Comparison of ENCODE assay signal across 8 cellular contexts in genomic region chr4:47031011-47031678, GRCh38. TPM values are rescaled to one million over a fixed set of nuclear protein-coding genes. Genes with fewer than 3 reads are reported as not detected.
DNase-seq lines count a peak whose midpoint lies in the region; ATAC-seq and TF ChIP-seq lines count a peak whose summit lies in the region.

TSS of gene GABRB1 (plus strand) at chr4:47031567.

- H3K4me1 Mint-ChIP-seq in activated CD4-positive, alpha-beta T cell treated with anti-CD3 and anti-CD28 coated beads, Interleukin-2, amount 10 ng/mL, durations not matched to agents 7 days and 5 days: peaks cover 20% of the 10 kb centered on the region
- H3K4me1 Mint-ChIP-seq in endothelial cell (ENCODE audit: unreplicated experiment): peaks cover 4% of the 10 kb centered on the region

- peak within 1 kb of the TSS; percentile 49 for H3K27ac ChIP-seq in substantia nigra (ENCODE audit: low read depth, low read length, poor library complexity, severe bottlenecking)

- DNase-seq in stimulated activated CD4-positive, alpha-beta T cell treated with anti-CD3 and anti-CD28 coated beads, Interleukin-2, amount 100 ng/mL, for 24 hours: peak; percentile 22 to 32
- DNase-seq in stimulated activated CD4-positive, alpha-beta T cell treated with anti-CD3 and anti-CD28 coated beads, Interleukin-4, amount 100 ng/mL, for 4 hours: no peak
- DNase-seq in activated CD4-positive, alpha-beta T cell treated with anti-CD3 and anti-CD28 coated beads, Interleukin-2, amount 10 ng/mL, durations not matched to agents 7 days and 5 days: no peak
- DNase-seq in endothelial cell (ENCODE audit: low spot score): peak; percentile 63
- DNase-seq in medulla oblongata (ENCODE audit: extremely low spot score): peak; percentile 74
- peak in 47 of 49 donors; percentile 1 to 78 (median 49) for DNase-seq in substantia nigra (lab: John Stamatoyannopoulos, UW)
- DNase-seq in GM10266 (ENCODE audit: extremely low spot score): no peak

- H3K9me3 Mint-ChIP-seq in activated CD4-positive, alpha-beta T cell treated with anti-CD3 and anti-CD28 coated beads, Interleukin-2, amount 10 ng/mL, durations not matched to agents 7 days and 5 days: no peaks in the 10 kb centered on the region
- H3K9me3 Mint-ChIP-seq in endothelial cell (ENCODE audit: unreplicated experiment): no peaks in the 10 kb centered on the region

- H3K4me3 Mint-ChIP-seq in activated CD4-positive, alpha-beta T cell treated with anti-CD3 and anti-CD28 coated beads, Interleukin-2, amount 10 ng/mL, durations not matched to agents 7 days and 5 days: peak within 1 kb of the TSS; percentile 56
- peak within 1 kb of the TSS; percentile 90 for H3K4me3 Mint-ChIP-seq in endothelial cell (ENCODE audit: unreplicated experiment)

- peaks cover 43% of the 10 kb centered on the region for H3K27me3 Mint-ChIP-seq in activated CD4-positive, alpha-beta T cell treated with anti-CD3 and anti-CD28 coated beads, Interleukin-2, amount 10 ng/mL, durations not matched to agents 7 days and 5 days
- peaks cover 11% of the 10 kb centered on the region for H3K27me3 Mint-ChIP-seq in endothelial cell (ENCODE audit: unreplicated experiment)

- no peak for TF ChIP-seq CTCF in endothelial cell (IDR thresholded peaks at IDR 0.05; ENCODE audit: unreplicated experiment)
- no peak for TF ChIP-seq CTCF in GM10266 (IDR thresholded peaks at IDR 0.05; ENCODE audit: control insufficient read depth, insufficient read depth, low read depth, missing control alignments)

- no peak for ATAC-seq in HG03520 (IDR thresholded peaks at IDR 0.05; ENCODE audit: unreplicated experiment)

- no peaks in the 10 kb centered on the region for H3K36me3 Mint-ChIP-seq in activated CD4-positive, alpha-beta T cell treated with anti-CD3 and anti-CD28 coated beads, Interleukin-2, amount 10 ng/mL, durations not matched to agents 7 days and 5 days (ENCODE audit: low read depth)
- H3K36me3 Mint-ChIP-seq in endothelial cell (ENCODE audit: low read depth, unreplicated experiment): no peaks in the 10 kb centered on the region

- CTCF ChIA-PET in activated CD4-positive, alpha-beta T cell treated with anti-CD3 and anti-CD28 coated beads, Interleukin-2, amount 10 ng/mL, durations not matched to agents 7 days and 5 days (lab: Charles Lee): no interaction called here

- H3K27ac Mint-ChIP-seq in activated CD4-positive, alpha-beta T cell treated with anti-CD3 and anti-CD28 coated beads, Interleukin-2, amount 10 ng/mL, durations not matched to agents 7 days and 5 days: no peak within 1 kb of the TSS
- H3K27ac Mint-ChIP-seq in endothelial cell (ENCODE audit: unreplicated experiment): no peak within 1 kb of the TSS

- POLR2A ChIA-PET in activated CD4-positive, alpha-beta T cell treated with anti-CD3 and anti-CD28 coated beads, Interleukin-2, amount 10 ng/mL, durations not matched to agents 7 days and 5 days (lab: Charles Lee): no interaction called here

RNA-seq across cellular contexts. Expression of gene GABRB1, which starts in this region (rescaled TPM):
- not detected for total RNA-seq in activated CD4-positive, alpha-beta T cell treated with anti-CD3 and anti-CD28 coated beads, Interleukin-2, amount 10 ng/mL, durations not matched to agents 7 days and 5 days
- not detected for total RNA-seq in endothelial cell (ENCODE audit: unreplicated experiment)

Comparison
In these comparisons a context has a peak if more than half of its experiments do, and no peak if none do; other contexts are left out.
1. DNase-seq: peak in stimulated activated CD4-positive, alpha-beta T cell treated with anti-CD3 and anti-CD28 coated beads, Interleukin-2, amount 100 ng/mL, for 24 hours (2 of 2), medulla oblongata (single experiment) and substantia nigra (47 of 49); none in stimulated activated CD4-positive, alpha-beta T cell treated with anti-CD3 and anti-CD28 coated beads, Interleukin-4, amount 100 ng/mL, for 4 hours (0 of 2), activated CD4-positive, alpha-beta T cell treated with anti-CD3 and anti-CD28 coated beads, Interleukin-2, amount 10 ng/mL, durations not matched to agents 7 days and 5 days (single experiment) and GM10266 (single experiment).
2. Peak in DNase-seq in endothelial cell; RNA of the gene not detected or under 1 TPM.